7 cellular contexts compared by ENCODE assay signal in the genomic region with DNA sequence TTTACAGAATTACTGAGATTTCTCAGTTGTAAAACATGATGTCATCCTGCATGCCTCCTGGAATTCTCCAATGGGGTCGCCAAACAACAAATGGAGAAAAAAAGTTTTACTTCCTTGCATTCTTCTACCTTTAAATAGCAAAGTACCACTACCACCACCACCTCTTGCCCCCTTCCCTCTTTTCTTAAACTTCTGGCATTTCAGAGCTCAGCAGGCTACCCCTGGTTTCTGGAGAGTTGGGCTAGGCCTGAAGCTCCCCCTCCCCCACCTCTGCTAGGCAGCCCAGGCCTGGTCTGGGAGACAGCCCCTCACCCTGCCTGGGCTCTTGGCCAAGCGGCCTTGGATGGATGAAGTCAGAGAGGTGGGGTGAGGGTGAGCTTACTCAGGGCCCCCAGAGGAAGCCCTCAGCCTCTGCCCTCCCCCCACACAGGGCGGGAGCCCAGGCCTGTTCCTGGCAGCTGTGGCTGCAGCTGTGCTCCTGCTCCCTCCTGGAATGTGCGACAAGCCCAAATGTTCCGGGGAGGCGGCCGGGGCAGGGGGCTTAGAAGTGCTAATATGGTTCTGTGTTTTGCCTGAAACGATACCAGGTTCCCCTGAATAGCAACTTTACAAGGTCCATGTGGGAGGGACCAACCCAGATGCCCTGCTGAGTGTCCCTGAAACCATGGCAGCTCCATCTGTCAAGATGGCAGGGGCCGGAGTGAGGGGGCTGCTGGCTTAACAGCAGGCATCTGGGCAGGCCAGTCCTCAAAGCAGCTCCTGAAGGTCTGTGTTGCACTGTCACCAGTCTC. TPM values are rescaled to one million over a fixed set of nuclear protein-coding genes. Genes with fewer than 3 reads are reported as not detected.
DNase-seq lines count a peak whose midpoint lies in the region; FAIRE-seq and TF ChIP-seq lines count a peak whose summit lies in the region.

No MANE protein-coding gene starts in this region.

- H3K27me3 ChIP-seq in ectodermal cell (ENCODE audit: control insufficient read depth, insufficient read depth, low read length, poor library complexity, severe bottlenecking) (no peaks in the 10 kb centered on the region), transverse colon (no peaks in the 10 kb centered on the region)

- no peak for TF ChIP-seq POLR2A in transverse colon (IDR thresholded peaks at IDR 0.05)
- TF ChIP-seq POLR2A in GM12891 (IDR thresholded peaks at IDR 0.05; ENCODE audit: low read depth, low read length) = no peak

- FAIRE-seq in GM12891 (lab: Jason Lieb, UNC) = no peak

- no peak for TF ChIP-seq CTCF in transverse colon (IDR thresholded peaks at IDR 0.05)

- H3K9me3 ChIP-seq in ectodermal cell (ENCODE audit: control insufficient read depth, low read length) = no peaks in the 10 kb centered on the region
- no peaks in the 10 kb centered on the region for H3K9me3 ChIP-seq in transverse colon

- H3K36me3 ChIP-seq in ectodermal cell (ENCODE audit: control insufficient read depth, insufficient read depth, low read length) (no peaks in the 10 kb centered on the region), transverse colon (no peaks in the 10 kb centered on the region)

- no peak for TF ChIP-seq EP300 in transverse colon (IDR thresholded peaks at IDR 0.05; ENCODE audit: low read depth)

- peak; percentile 43 for DNase-seq in NCI-H226
- peak; percentile 79 for DNase-seq in medulla oblongata (ENCODE audit: extremely low spot score)
- DNase-seq in transverse colon = no peak
- DNase-seq in NCI-H2081 (lab: John Stamatoyannopoulos, UW) = no peak
- DNase-seq in UCSD-AML1 (lab: John Stamatoyannopoulos, UW; ENCODE audit: unreplicated experiment) = no peak
- DNase-seq in GM12891 (ENCODE audit: insufficient read length, low spot score) = no peak

- intact Hi-C loops in transverse colon (cut with DNase I; ENCODE audit: low total_unique reads) = no loop called here

- H3K4me1 ChIP-seq in ectodermal cell (ENCODE audit: control insufficient read depth, insufficient read depth, low read length) = peaks cover 14% of the 10 kb centered on the region
- peaks cover 9 to 30% (median 22%) of the 10 kb centered on the region in 4 donors for H3K4me1 ChIP-seq in transverse colon

- no peak overlapping the region for H3K4me3 ChIP-seq in ectodermal cell (ENCODE audit: insufficient read depth, low read depth, low read length)
- H3K4me3 ChIP-seq in transverse colon = no peak overlapping the region

- in situ Hi-C loops in transverse colon (cut with MboI; ENCODE audit: low pct_ligation_motif_present in 1 of 4, low pct_unique_long_range_greater_than_20kb in 1 of 4, low sequenced_read_pairs in 3 of 4) = loop anchor here in 2 of 4 donors (10.0 to 25.0 kb wide), 2 partner anchors 58 to 126 kb away; partner anchors contain the start of gene RECK (in 1 of the 2)

- WGBS in ectodermal cell, 2 experiments = 9 to 14% methylated on average over 8 to 9 of the region's 9 CpGs
- 57 to 82% methylated on average over 1 to 8 of the region's 9 CpGs for WGBS in transverse colon (ENCODE audit: low coverage in 1 of 2), 2 donors

- H3K27ac ChIP-seq in ectodermal cell (ENCODE audit: insufficient read depth, low read depth, low read length, poor library complexity, severe bottlenecking) (peak overlapping the region; percentile 93), transverse colon (peak overlapping the region; percentile 79 to 84 (median 81))

TF ChIP-seq in GM12891, 5 proteins besides CTCF, POLR2A, EP300 and RAD21:
- TF ChIP-seq POLR2AphosphoS5 (IDR thresholded peaks at IDR 0.05; ENCODE audit: low read depth, low read length) (no peak), TAF1 (IDR thresholded peaks at IDR 0.05; ENCODE audit: low read depth, low read length) (no peak), SPI1 (IDR thresholded peaks at IDR 0.05; ENCODE audit: low read depth, low read length) (no peak), PAX5 (IDR thresholded peaks at IDR 0.05; ENCODE audit: insufficient read depth, low read length, severe bottlenecking) (no peak), POU2F2 (IDR thresholded peaks at IDR 0.05; ENCODE audit: low read depth, low read length) (no peak)

RNA-seq across cellular contexts. Expression of gene CCIN, which starts 5.9 kb away (rescaled TPM):
- not detected for polyA plus RNA-seq in ectodermal cell (2013, experiment 1 of 4)
- 0.20 TPM for polyA plus RNA-seq in ectodermal cell (2013, experiment 2 of 4)
- not detected for polyA plus RNA-seq in ectodermal cell (2013, experiment 3 of 4)
- polyA plus RNA-seq in ectodermal cell (2013, experiment 4 of 4) = not detected
- total RNA-seq in transverse colon = not detected
- polyA plus RNA-seq in GM12891 (2012; ENCODE audit: low read depth, missing spikeins) = not detected

RNA-seq across cellular contexts. Expression of gene GLIPR2, which starts 26.7 kb away (rescaled TPM):
- polyA plus RNA-seq in ectodermal cell (2013, experiment 1 of 4) = 40.7 TPM
- polyA plus RNA-seq in ectodermal cell (2013, experiment 2 of 4) = 30.2 TPM
- 25.0 TPM for polyA plus RNA-seq in ectodermal cell (2013, experiment 3 of 4)
- 24.2 TPM for polyA plus RNA-seq in ectodermal cell (2013, experiment 4 of 4)
- 10 to 100 TPM in 3 of 4 donors, 1 to 10 TPM in 1; 9.7 to 40.4 (median 26.7) TPM for total RNA-seq in transverse colon
- polyA plus RNA-seq in GM12891 (2012; ENCODE audit: low read depth, missing spikeins) = 2.3 TPM

RNA-seq across cellular contexts. Expression of gene CLTA, which starts 27.5 kb away (rescaled TPM):
- polyA plus RNA-seq in ectodermal cell (2013, experiment 1 of 4) = 217 TPM
- 198 TPM for polyA plus RNA-seq in ectodermal cell (2013, experiment 2 of 4)
- polyA plus RNA-seq in ectodermal cell (2013, experiment 3 of 4) = 196 TPM
- 217 TPM for polyA plus RNA-seq in ectodermal cell (2013, experiment 4 of 4)
- 100 to 1,000 TPM; 163 to 308 (median 217) TPM for total RNA-seq in transverse colon
- polyA plus RNA-seq in GM12891 (2012; ENCODE audit: low read depth, missing spikeins) = 161 TPM

Comparison
In these comparisons a context has a peak if more than half of its experiments do, and no peak if none do; other contexts are left out.
1. DNase-seq: peak in NCI-H226 (single experiment) and medulla oblongata (single experiment); none in transverse colon (single experiment), NCI-H2081 (0 of 2), UCSD-AML1 (single experiment) and GM12891 (single experiment).